10 cellular contexts compared by ENCODE assay signal in genomic region chr10:3720228-3721019, GRCh38.
DNase-seq lines count a peak whose midpoint lies in the region; ATAC-seq and TF ChIP-seq lines count a peak whose summit lies in the region.
"Had no signal": no experiment of that assay in that cellular context is flagged by ENCODE, and none has a peak within 500 bp of the region (broad histone marks: within the 10 kb centered on the region; RNA-seq: fewer than 3 reads in every experiment).

No MANE protein-coding gene starts in this region.

- no peaks in the 10 kb centered on the region for H4K20me1 ChIP-seq in hepatocyte (ENCODE audit: insufficient read depth, poor library complexity, severe bottlenecking)

- ATAC-seq in HG02759 (IDR thresholded peaks at IDR 0.05; ENCODE audit: unreplicated experiment) = no peak

- no peak for TF ChIP-seq EP300 in stomach (IDR thresholded peaks at IDR 0.05)

- no peaks in the 10 kb centered on the region for H3K9me2 ChIP-seq in hepatocyte (replicated peaks; ENCODE audit: insufficient read depth)

- DNase-seq in HuH-7 (ENCODE audit: low spot score) (peak; percentile 55), adrenal gland (peak in 6 of 7 donors; percentile 25 to 69 (median 47)), hepatocyte (ENCODE audit: low spot score) (peak; percentile 66), stomach (no peak), SK-N-DZ (ENCODE audit: low spot score) (no peak), cerebellum (ENCODE audit: low spot score) (no peak)
- DNase-seq: activated CD8-positive, alpha-beta memory T cell treated with anti-CD3 and anti-CD28 coated beads for 24 hours; NCI-H1417 treated with DMSO at 0.1 percent for 48 hours; stimulated activated CD4-positive, alpha-beta T cell treated with anti-CD3 and anti-CD28 coated beads, Interleukin-4, amount 100 ng/mL, for 24 hours had no signal

- no peaks in the 10 kb centered on the region for H3K4me1 ChIP-seq in adrenal gland (replicated peaks in 1 of 2)
- no peaks in the 10 kb centered on the region for H3K4me1 ChIP-seq in hepatocyte (ENCODE audit: insufficient read depth)
- H3K4me1 ChIP-seq in stomach = no peaks in the 10 kb centered on the region

- H3K4me3 ChIP-seq in adrenal gland (no peak overlapping the region), hepatocyte (no peak overlapping the region), stomach (no peak overlapping the region)

- no peaks in the 10 kb centered on the region for H3K36me3 ChIP-seq in adrenal gland (replicated peaks in 1 of 2)
- no peaks in the 10 kb centered on the region for H3K36me3 ChIP-seq in hepatocyte (replicated peaks; ENCODE audit: insufficient read depth, low read depth)
- H3K36me3 ChIP-seq in stomach = no peaks in the 10 kb centered on the region

- intact Hi-C loops in adrenal gland (cut with DNase I) = no loop called here
- intact Hi-C loops in stomach (cut with DNase I; ENCODE audit: low total_unique reads) = no loop called here

- H2AFZ ChIP-seq in hepatocyte = no peak overlapping the region

- H3K27me3 ChIP-seq in adrenal gland (no peaks in the 10 kb centered on the region), hepatocyte (no peaks in the 10 kb centered on the region), stomach (no peaks in the 10 kb centered on the region)

- WGBS in adrenal gland, 4 donors = 74 to 79% (median 77%) methylated on average over 8 of the region's 8 CpGs
- 82% methylated on average over 8 of the region's 8 CpGs for WGBS in hepatocyte (ENCODE audit: low lambda C conversion rate, missing lambda C conversion rate)
- 60 to 85% (median 79%) methylated on average over 8 of the region's 8 CpGs for WGBS in stomach, 5 donors

- H3K27ac ChIP-seq in adrenal gland = peak overlapping the region in 2 of 5 donors; percentile 4 to 58
- peak overlapping the region; percentile 47 for H3K27ac ChIP-seq in hepatocyte
- peak overlapping the region in 3 of 5 donors; percentile 34 to 59 (median 55) for H3K27ac ChIP-seq in stomach

- no peaks in the 10 kb centered on the region for H3K79me2 ChIP-seq in hepatocyte

- TF ChIP-seq CTCF in adrenal gland (IDR thresholded peaks at IDR 0.05) (no peak), hepatocyte (IDR thresholded peaks at IDR 0.05; ENCODE audit: poor library complexity) (no peak), stomach (IDR thresholded peaks at IDR 0.05) (no peak)

- H3K4me2 ChIP-seq in hepatocyte = no peak overlapping the region

- H3K9me3 ChIP-seq in adrenal gland (replicated peaks in 1 of 3) (no peaks in the 10 kb centered on the region), hepatocyte (ENCODE audit: low read depth) (no peaks in the 10 kb centered on the region), stomach (no peaks in the 10 kb centered on the region)

- TF ChIP-seq POLR2A in adrenal gland (IDR thresholded peaks at IDR 0.05) = no peak
- TF ChIP-seq POLR2A in stomach (IDR thresholded peaks at IDR 0.05) = no peak

Comparison
In these comparisons a context has a peak if more than half of its experiments do, and no peak if none do; other contexts are left out.
1. DNase-seq: peak in HuH-7 (single experiment), adrenal gland (6 of 7) and hepatocyte (single experiment); none in stomach (single experiment), SK-N-DZ (single experiment) and cerebellum (single experiment).